Comparison of ENCODE assay signal across 35 cellular contexts in genomic region chr2:3082705-3083104, GRCh38.
"Had no signal": no experiment of that assay in that cellular context is flagged by ENCODE, and none has a peak within 500 bp of the region (broad histone marks: within the 10 kb centered on the region; RNA-seq: fewer than 3 reads in every experiment).

No MANE protein-coding gene starts in this region.

- H3K4me3 ChIP-seq: MG63 had no signal

- H3K9me3 ChIP-seq: MG63 had no signal

- DNase-seq: Karpas-422, Kasumi-1, MG63, MM.1S, MV-4-11, NCI-H1048, NCI-H1092, NCI-H1092 treated with DMSO at 0.1 percent for 48 hours, NCI-H1105, NCI-H1105 treated with DMSO at 0.1 percent for 48 hours, NCI-H1417, NCI-H1417 treated with DMSO at 0.1 percent for 48 hours, NCI-H1436, NCI-H1436 treated with DMSO at 0.1 percent for 48 hours, NCI-H146, NCI-H1694, NCI-H1694 treated with DMSO at 0.1 percent for 48 hours, NCI-H187, NCI-H187 treated with DMSO at 0.1 percent for 48 hours, NCI-H1930, NCI-H2029, NCI-H2029 treated with DMSO at 0.1 percent for 48 hours, NCI-H2081, NCI-H2081 treated with DMSO at 0.1 percent for 48 hours, NCI-H2107, NCI-H2171, NCI-H2171 treated with DMSO at 0.1 percent for 48 hours, NCI-H2227 treated with DMSO at 0.1 percent for 48 hours, NCI-H226, NCI-H345, NCI-H446, NCI-H446 treated with DMSO at 0.1 percent for 48 hours, NCI-H510A, NCI-H510A treated with DMSO at 0.1 percent for 48 hours, NCI-H524 had no signal

- H3K36me3 ChIP-seq: MG63 had no signal
